Comparison of ENCODE assay signal across 18 cellular contexts in the genomic region with DNA sequence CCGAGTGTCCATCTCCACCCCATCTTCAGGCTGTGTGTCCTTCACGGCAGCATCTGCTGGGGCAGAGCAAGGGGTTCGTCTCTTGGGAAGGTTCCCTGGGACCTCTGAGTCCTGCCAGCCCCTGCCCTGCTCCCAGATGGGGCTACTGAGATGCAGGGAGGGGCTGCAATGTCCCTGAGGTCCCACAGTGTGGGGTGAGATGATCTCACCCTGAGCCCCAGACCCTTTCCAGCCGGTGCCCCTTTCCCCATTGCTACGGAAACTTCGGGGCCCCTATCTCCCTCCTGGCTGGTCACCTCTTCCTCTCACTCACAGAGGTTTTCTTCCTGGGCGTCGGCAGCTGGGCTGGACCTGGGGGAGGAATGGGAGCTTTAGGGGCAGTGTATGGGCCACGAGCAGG. TPM values are rescaled to one million over a fixed set of nuclear protein-coding genes. Genes with fewer than 3 reads are reported as not detected.
DNase-seq lines count a peak whose midpoint lies in the region; ATAC-seq and TF ChIP-seq lines count a peak whose summit lies in the region.
"Had no signal": no experiment of that assay in that cellular context is flagged by ENCODE, and none has a peak within 500 bp of the region (broad histone marks: within the 10 kb centered on the region; RNA-seq: fewer than 3 reads in every experiment).

No MANE protein-coding gene starts in this region.

- no peak for TF ChIP-seq CTCF in neutrophil (IDR thresholded peaks at IDR 0.05)

- peaks cover 75% of the 10 kb centered on the region for H3K36me3 Mint-ChIP-seq in dendritic cell treated with granulocyte-macrophage colony-stimulating factor and Interleukin-4, amounts not matched to agents 40 ng/mL and 50 ng/mL, for 4 days (ENCODE audit: low read depth)
- H3K36me3 Mint-ChIP-seq: CD8-positive, alpha-beta T cell had no signal

- peak overlapping the region; percentile 86 for H3K27ac Mint-ChIP-seq in dendritic cell treated with granulocyte-macrophage colony-stimulating factor and Interleukin-4, amounts not matched to agents 40 ng/mL and 50 ng/mL, for 4 days
- H3K27ac Mint-ChIP-seq: CD8-positive, alpha-beta T cell had no signal

- DNase-seq in H4 (ENCODE audit: low spot score) (peak; percentile 6), RPMI8226 (no peak)
- DNase-seq: ACHN; BE2C; Calu3; CD8-positive, alpha-beta T cell; DMS79 treated with DMSO at 0.1 percent for 48 hours; GF-D8; IMR-90 had no signal

- no peaks in the 10 kb centered on the region for H3K27me3 ChIP-seq in neutrophil

- H3K4me3 Mint-ChIP-seq in dendritic cell treated with granulocyte-macrophage colony-stimulating factor and Interleukin-4, amounts not matched to agents 40 ng/mL and 50 ng/mL, for 4 days, result no peak overlapping the region
- H3K4me3 Mint-ChIP-seq: CD8-positive, alpha-beta T cell had no signal

- no peaks in the 10 kb centered on the region for H3K27me3 Mint-ChIP-seq in dendritic cell treated with granulocyte-macrophage colony-stimulating factor and Interleukin-4, amounts not matched to agents 40 ng/mL and 50 ng/mL, for 4 days

- H3K9me3 ChIP-seq in neutrophil, result no peaks in the 10 kb centered on the region
- H3K9me3 ChIP-seq: BE2C, HAP-1 had no signal

- no peak for ATAC-seq in HG02884 (IDR thresholded peaks at IDR 0.05; ENCODE audit: unreplicated experiment)
- no peak for ATAC-seq in GM21619 (IDR thresholded peaks at IDR 0.05; ENCODE audit: unreplicated experiment)
- ATAC-seq in HG03342 (IDR thresholded peaks at IDR 0.05; ENCODE audit: unreplicated experiment), result no peak
- ATAC-seq: CD8-positive, alpha-beta T cell; K562 had no signal

- peaks cover 67% of the 10 kb centered on the region for H3K36me3 ChIP-seq in neutrophil
- H3K36me3 ChIP-seq: BE2C, HAP-1 had no signal

- H3K4me3 ChIP-seq in neutrophil (ENCODE audit: low read depth in 1 of 2, low read length in 1 of 2), result no peak overlapping the region
- H3K4me3 ChIP-seq: HAP-1, K562 had no signal

- peak overlapping the region; percentile 98 for H3K27ac ChIP-seq in neutrophil
- H3K27ac ChIP-seq: C4-2B had no signal

- intact Hi-C loops in dendritic cell treated with granulocyte-macrophage colony-stimulating factor and Interleukin-4, amounts not matched to agents 40 ng/mL and 50 ng/mL, for 4 days (cut with micrococcal nuclease), result no loop called here

- H3K4me1 ChIP-seq in neutrophil (ENCODE audit: control insufficient read depth in 1 of 2, insufficient read depth in 1 of 2, low read depth in 1 of 2, low read length in 1 of 2), result peaks cover 61 to 67% of the 10 kb centered on the region in 2 experiments
- H3K4me1 ChIP-seq: BE2C, HAP-1 had no signal

- no peaks in the 10 kb centered on the region for H3K9me3 Mint-ChIP-seq in dendritic cell treated with granulocyte-macrophage colony-stimulating factor and Interleukin-4, amounts not matched to agents 40 ng/mL and 50 ng/mL, for 4 days
- H3K9me3 Mint-ChIP-seq: CD8-positive, alpha-beta T cell had no signal

- H3K4me1 Mint-ChIP-seq in dendritic cell treated with granulocyte-macrophage colony-stimulating factor and Interleukin-4, amounts not matched to agents 40 ng/mL and 50 ng/mL, for 4 days (ENCODE audit: low read depth), result peaks cover 96% of the 10 kb centered on the region

RNA-seq across cellular contexts. Expression of a gene that starts 5.0 kb away (rescaled TPM):
- total RNA-seq in H4 (2014; rRNA removed; shearing (Covaris generic)), result not detected in 2 replicates
- total RNA-seq: Calu3, H1, IMR-90, K562 had no signal

RNA-seq across cellular contexts. Expression of a gene that starts 18.9 kb away (rescaled TPM):
- not detected in 2 replicates for total RNA-seq in H4 (2014; rRNA removed; shearing (Covaris generic))
- total RNA-seq: Calu3; CD8-positive, alpha-beta T cell; H1; IMR-90; K562 had no signal

RNA-seq across cellular contexts. Expression of a gene that starts 33.4 kb away (rescaled TPM):
- total RNA-seq in H4 (2014; rRNA removed; shearing (Covaris generic)), result not detected in 2 replicates
- total RNA-seq: Calu3; CD8-positive, alpha-beta T cell; H1; IMR-90; K562 had no signal

RNA-seq across cellular contexts. Expression of a gene that starts 37.0 kb away (rescaled TPM):
- total RNA-seq in H4 (2014; rRNA removed; shearing (Covaris generic)), result not detected in 2 replicates
- total RNA-seq: Calu3, H1, IMR-90, K562 had no signal

RNA-seq across cellular contexts. Expression of a gene that starts 53.1 kb away (rescaled TPM):
- total RNA-seq in H4 (2014; rRNA removed; shearing (Covaris generic)), result not detected in 2 replicates
- total RNA-seq: Calu3; CD8-positive, alpha-beta T cell; H1; IMR-90; K562 had no signal
